Comparison of ENCODE assay signal across 1 cellular context in genomic region chr17:1867307-1867706, GRCh38.
TF ChIP-seq lines count a peak whose summit lies in the region.

No MANE protein-coding gene starts in this region.

TF ChIP-seq in WTC11, 78 proteins besides CTCF, POLR2A, EP300 and RAD21:
- peak; percentile 60; the same call in 1 of the 2 replicates for TF ChIP-seq ZNF121 (CRISPR knock-in tag; IDR thresholded peaks at IDR 0.05)
- no peak for TF ChIP-seq ATF1 (CRISPR knock-in tag; IDR thresholded peaks at IDR 0.05)
- no peak for TF ChIP-seq AFF4 (CRISPR knock-in tag; IDR thresholded peaks at IDR 0.05; ENCODE audit: borderline replicate concordance)
- no peak for TF ChIP-seq ZNF281 (CRISPR knock-in tag; IDR thresholded peaks at IDR 0.05)
- no peak for TF ChIP-seq ZNF512 (CRISPR knock-in tag; IDR thresholded peaks at IDR 0.05; ENCODE audit: borderline replicate concordance)
